In the genomic region with DNA sequence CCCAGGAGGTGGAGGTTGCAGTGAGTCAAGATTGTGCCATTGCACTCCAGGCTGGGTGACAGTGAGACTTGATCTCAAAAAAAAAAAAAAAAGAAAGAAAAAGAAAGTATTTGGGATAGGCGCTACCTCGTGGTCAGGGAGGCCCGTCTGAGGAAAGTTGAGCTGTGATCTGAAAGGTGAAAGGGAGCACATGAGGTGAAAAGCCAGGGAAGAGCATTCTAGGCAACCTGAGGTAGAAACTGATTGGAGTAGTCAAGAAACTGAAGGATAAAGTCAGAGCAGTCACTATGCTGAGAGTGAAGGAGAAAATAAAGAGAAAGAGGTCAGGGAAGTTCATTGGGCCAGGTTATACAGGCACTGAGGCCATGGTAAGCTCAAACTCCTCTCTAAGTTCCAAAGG, we compare ENCODE assay signal across 16 cellular contexts. TPM values are rescaled to one million over a fixed set of nuclear protein-coding genes. Genes with fewer than 3 reads are reported as not detected.
DNase-seq lines count a peak whose midpoint lies in the region; ATAC-seq and TF ChIP-seq lines count a peak whose summit lies in the region.
"Had no signal": no experiment of that assay in that cellular context is flagged by ENCODE, and none has a peak within 500 bp of the region (broad histone marks: within the 10 kb centered on the region; RNA-seq: fewer than 3 reads in every experiment).

No MANE protein-coding gene starts in this region.

- no peak for DNase-seq in T-helper 2 cell treated with Interferon-gamma antibody and Interleukin-4, amounts not matched to agents 5 μg/mL and 100 μg/mL, for 36 hours (ENCODE audit: low spot score)
- DNase-seq in T-helper 2 cell (no peak), natural killer cell (no peak), C1 segment of cervical spinal cord (lab: John Stamatoyannopoulos, UW) (no peak), GM13977 (ENCODE audit: low spot score) (no peak), HPDE6-E6E7 (ENCODE audit: extremely low spot score) (no peak)
- DNase-seq in natural killer cell treated with Interleukin-12 subunit alpha and Interleukin-12 subunit beta and Interleukin-15 and Interleukin-18, amount 100 ng/mL, for 72 hours (ENCODE audit: low spot score): no peak
- DNase-seq: DMS153, KG1, NCI-H1092, NCI-H1930, NCI-H2171, NCI-H774 had no signal

- peaks cover 49% of the 10 kb centered on the region for H3K36me3 Mint-ChIP-seq in T-helper 2 cell treated with Interferon-gamma antibody and Interleukin-4, amounts not matched to agents 5 μg/mL and 100 μg/mL, for 36 hours (ENCODE audit: low read depth)
- no peaks in the 10 kb centered on the region for H3K36me3 Mint-ChIP-seq in natural killer cell
- H3K36me3 Mint-ChIP-seq in natural killer cell treated with Interleukin-12 subunit alpha and Interleukin-12 subunit beta and Interleukin-15 and Interleukin-18, amount 100 ng/mL, for 72 hours: peaks cover 30% of the 10 kb centered on the region

- H3K27me3 Mint-ChIP-seq in T-helper 2 cell treated with Interferon-gamma antibody and Interleukin-4, amounts not matched to agents 5 μg/mL and 100 μg/mL, for 36 hours (ENCODE audit: low read depth): no peaks in the 10 kb centered on the region
- H3K27me3 Mint-ChIP-seq in natural killer cell (ENCODE audit: low read depth in 2 of 2): no peaks in the 10 kb centered on the region
- no peaks in the 10 kb centered on the region for H3K27me3 Mint-ChIP-seq in natural killer cell treated with Interleukin-12 subunit alpha and Interleukin-12 subunit beta and Interleukin-15 and Interleukin-18, amount 100 ng/mL, for 72 hours

- H3K9me3 Mint-ChIP-seq in T-helper 2 cell treated with Interferon-gamma antibody and Interleukin-4, amounts not matched to agents 5 μg/mL and 100 μg/mL, for 36 hours: no peaks in the 10 kb centered on the region
- no peaks in the 10 kb centered on the region for H3K9me3 Mint-ChIP-seq in natural killer cell
- H3K9me3 Mint-ChIP-seq in natural killer cell treated with Interleukin-12 subunit alpha and Interleukin-12 subunit beta and Interleukin-15 and Interleukin-18, amount 100 ng/mL, for 72 hours: no peaks in the 10 kb centered on the region

- intact Hi-C loops in natural killer cell (cut with micrococcal nuclease): no loop called here

- TF ChIP-seq CTCF in natural killer cell (IDR thresholded peaks at IDR 0.05) (no peak), GM13977 (IDR thresholded peaks at IDR 0.05; ENCODE audit: extremely low read depth, insufficient read depth, missing control alignments) (no peak)

- H3K27me3 ChIP-seq in layer of hippocampus (ENCODE audit: control insufficient read depth, insufficient read depth, low read length): no peaks in the 10 kb centered on the region

- peak overlapping the region; percentile 43 for H3K27ac Mint-ChIP-seq in T-helper 2 cell treated with Interferon-gamma antibody and Interleukin-4, amounts not matched to agents 5 μg/mL and 100 μg/mL, for 36 hours
- H3K27ac Mint-ChIP-seq in natural killer cell: peak overlapping the region; percentile 4 to 14
- H3K27ac Mint-ChIP-seq in natural killer cell treated with Interleukin-12 subunit alpha and Interleukin-12 subunit beta and Interleukin-15 and Interleukin-18, amount 100 ng/mL, for 72 hours: peak overlapping the region in 1 of 2 donors; percentile 6

- H3K4me1 Mint-ChIP-seq in T-helper 2 cell treated with Interferon-gamma antibody and Interleukin-4, amounts not matched to agents 5 μg/mL and 100 μg/mL, for 36 hours (ENCODE audit: low read depth): peaks cover 16% of the 10 kb centered on the region
- peaks cover 6 to 16% of the 10 kb centered on the region in 2 donors for H3K4me1 Mint-ChIP-seq in natural killer cell
- peaks cover 10 to 24% of the 10 kb centered on the region in 2 donors for H3K4me1 Mint-ChIP-seq in natural killer cell treated with Interleukin-12 subunit alpha and Interleukin-12 subunit beta and Interleukin-15 and Interleukin-18, amount 100 ng/mL, for 72 hours (ENCODE audit: low read depth in 2 of 2)

- in situ Hi-C loops in GM13977 (cut with MboI; ENCODE audit: low pct_unique_long_range_greater_than_20kb, low sequenced_read_pairs, unreplicated experiment): loop anchor here (10.0 to 25.0 kb wide), 2 partner anchors 90 to 318 kb away; a partner anchor contains a TSS

- no peak for ATAC-seq in natural killer cell
- no peak for ATAC-seq in natural killer cell treated with Interleukin-12 subunit alpha and Interleukin-12 subunit beta and Interleukin-15 and Interleukin-18, amount 100 ng/mL, for 72 hours
- ATAC-seq: Right ventricle myocardium inferior had no signal

- no peak overlapping the region for H3K4me3 Mint-ChIP-seq in T-helper 2 cell treated with Interferon-gamma antibody and Interleukin-4, amounts not matched to agents 5 μg/mL and 100 μg/mL, for 36 hours
- no peak overlapping the region for H3K4me3 Mint-ChIP-seq in natural killer cell
- no peak overlapping the region for H3K4me3 Mint-ChIP-seq in natural killer cell treated with Interleukin-12 subunit alpha and Interleukin-12 subunit beta and Interleukin-15 and Interleukin-18, amount 100 ng/mL, for 72 hours

- H3K27ac ChIP-seq in layer of hippocampus (ENCODE audit: low read depth, low read length): peak overlapping the region; percentile 97
- H3K27ac ChIP-seq: 22Rv1 had no signal

RNA-seq across cellular contexts. Expression of a gene that starts 7.7 kb away (rescaled TPM):
- 100 to 1,000 TPM; 134 to 171 (median 163) TPM for total RNA-seq in natural killer cell
- 100 to 1,000 TPM; 130 to 229 TPM for total RNA-seq in natural killer cell treated with Interleukin-12 subunit alpha and Interleukin-12 subunit beta and Interleukin-15 and Interleukin-18, amount 100 ng/mL, for 72 hours

RNA-seq across cellular contexts. Expression of a gene that starts 48.0 kb away (rescaled TPM):
- 10 to 100 TPM; 19.6 to 27.4 (median 20.9) TPM for total RNA-seq in natural killer cell
- 10 to 100 TPM; 24.7 to 48.4 TPM for total RNA-seq in natural killer cell treated with Interleukin-12 subunit alpha and Interleukin-12 subunit beta and Interleukin-15 and Interleukin-18, amount 100 ng/mL, for 72 hours

RNA-seq across cellular contexts. Expression of a gene that starts 55.4 kb away (rescaled TPM):
- 10 to 100 TPM; 62.3 to 78.4 (median 73.4) TPM for total RNA-seq in natural killer cell
- total RNA-seq in natural killer cell treated with Interleukin-12 subunit alpha and Interleukin-12 subunit beta and Interleukin-15 and Interleukin-18, amount 100 ng/mL, for 72 hours: 100 to 1,000 TPM in 1 of 2 donors, 10 to 100 TPM in 1; 85.4 to 149 TPM
